Comparison of ENCODE assay signal across 8 cellular contexts in the genomic region with DNA sequence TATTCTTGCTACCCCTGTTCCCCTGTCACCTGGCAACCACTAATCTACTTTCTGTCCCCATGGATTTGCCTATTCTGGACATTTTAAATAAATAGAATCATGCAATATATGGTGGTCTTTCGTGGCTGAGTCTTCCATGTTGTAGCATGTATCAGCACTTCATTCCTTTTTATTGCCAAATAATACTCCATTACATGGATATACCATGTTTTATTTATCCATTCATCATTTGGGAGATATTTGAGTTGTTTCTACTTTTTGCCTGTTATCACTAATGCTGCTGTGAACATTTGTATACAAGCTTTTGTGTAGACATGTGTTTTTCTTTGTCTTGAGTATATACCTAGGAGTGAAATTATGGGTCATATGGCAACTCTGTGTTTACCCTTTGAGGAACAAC.
"Had no signal": no experiment of that assay in that cellular context is flagged by ENCODE, and none has a peak within 500 bp of the region (broad histone marks: within the 10 kb centered on the region; RNA-seq: fewer than 3 reads in every experiment).

No MANE protein-coding gene starts in this region.

- H3K9me3 Mint-ChIP-seq: HFFc6 had no signal

- H3K27ac ChIP-seq: GM23248 had no signal

- ATAC-seq: HepG2 had no signal

- H3K9ac ChIP-seq: GM23248 had no signal

- DNase-seq: GM23248, GOT3, H9, HCEC 1CT, HFFc6, KG1 had no signal

- H3K27me3 Mint-ChIP-seq: IgD-negative memory B cell had no signal

- H3K4me3 Mint-ChIP-seq: H9, HFFc6, IgD-negative memory B cell had no signal

- FAIRE-seq: HepG2 had no signal

- H3K27ac Mint-ChIP-seq: HFFc6, IgD-negative memory B cell had no signal

- H3K4me3 ChIP-seq: GM23248 had no signal

- H2AFZ ChIP-seq: GM23248 had no signal
